Comparison of ENCODE assay signal across 8 cellular contexts in the genomic region with DNA sequence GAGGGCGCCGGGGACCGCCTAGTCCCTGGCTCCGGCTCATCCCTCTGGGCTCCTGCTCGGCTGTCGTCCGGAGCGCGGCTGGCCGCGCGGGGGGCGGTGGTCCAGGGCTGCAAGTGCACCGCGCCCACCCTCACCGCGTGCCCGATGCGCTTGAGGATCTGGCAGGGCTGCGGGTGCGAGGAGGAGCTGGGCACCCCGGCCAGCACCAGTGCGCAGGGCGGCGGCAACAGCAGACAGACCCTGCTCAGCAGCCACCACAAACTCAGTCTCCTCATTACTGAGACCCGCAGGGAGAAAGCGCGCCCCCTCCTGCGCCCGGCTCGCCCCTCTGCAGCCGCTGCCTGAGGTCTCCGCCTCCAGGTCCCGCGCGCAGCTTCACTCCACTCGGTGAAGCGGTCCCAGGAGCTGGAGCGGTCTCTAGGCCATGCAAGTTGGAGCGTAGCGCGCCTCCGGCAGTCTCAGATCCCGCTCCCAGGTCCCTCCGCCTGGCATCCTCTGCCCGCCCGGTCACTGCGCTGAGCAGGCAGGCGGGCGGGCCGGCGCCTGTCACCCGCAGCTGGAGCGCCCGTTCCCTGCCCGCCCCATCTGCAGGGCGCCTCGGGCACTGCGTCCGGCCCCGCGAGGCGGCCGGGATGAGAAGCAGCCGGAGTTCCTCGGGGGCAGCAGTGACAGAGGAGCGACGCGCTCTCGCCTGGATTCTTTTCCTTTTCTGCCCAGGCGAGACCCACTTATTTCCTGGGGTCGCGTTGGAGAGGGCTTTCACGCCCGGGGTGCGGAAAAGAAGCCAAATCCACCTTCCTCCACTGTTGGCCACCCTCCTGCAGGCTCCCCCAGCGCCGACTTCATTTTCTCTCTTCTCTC. TPM values are rescaled to one million over a fixed set of nuclear protein-coding genes. Genes with fewer than 3 reads are reported as not detected.
DNase-seq lines count a peak whose midpoint lies in the region; ATAC-seq and TF ChIP-seq lines count a peak whose summit lies in the region.

No MANE protein-coding gene starts in this region.

- H3K27ac ChIP-seq in stomach, result no peak overlapping the region

- CTCF ChIA-PET in T-cell (lab: Charles Lee), result no interaction called here

- peak in 1 of 7 experiments; percentile 5 for TF ChIP-seq CTCF in stomach (IDR thresholded peaks at IDR 0.05)

- H3K4me3 ChIP-seq in stomach, result peak overlapping the region; percentile 37 to 53 (median 46)

- no peaks in the 10 kb centered on the region for H3K9me3 ChIP-seq in stomach

- H3K4me1 ChIP-seq in stomach, result peaks cover 14 to 23% (median 19%) of the 10 kb centered on the region in 4 donors

- ATAC-seq in T-cell (replicated peaks in 1 of 4) (no peak), HG03342 (IDR thresholded peaks at IDR 0.05; ENCODE audit: unreplicated experiment) (no peak)

- H3K9me3 Mint-ChIP-seq in T-cell, result no peaks in the 10 kb centered on the region

- no peak overlapping the region for H3K27ac Mint-ChIP-seq in T-cell

- intact Hi-C loops in stomach (cut with DNase I; ENCODE audit: low total_unique reads), result no loop called here

- POLR2A ChIA-PET in T-cell (lab: Charles Lee), result no interaction called here

- peaks cover 3 to 5% (median 3%) of the 10 kb centered on the region in 3 donors for H3K4me1 Mint-ChIP-seq in T-cell

- H3K36me3 ChIP-seq in stomach, result no peaks in the 10 kb centered on the region

- H3K4me3 Mint-ChIP-seq in T-cell, result peak overlapping the region in 2 of 3 donors; percentile 42 to 74

- H3K27me3 ChIP-seq in stomach, result peaks cover 7 to 59% (median 37%) of the 10 kb centered on the region in 3 donors

- DNase-seq in NCI-H2107 (lab: John Stamatoyannopoulos, UW) (peak; percentile 44), NCI-H2107 treated with DMSO at 0.1 percent for 48 hours (lab: John Stamatoyannopoulos, UW; ENCODE audit: unreplicated experiment) (no peak), T-cell (no peak), iris pigment epithelial cell (ENCODE audit: low read depth) (peak; percentile 4), stomach (no peak), SIG-M5 treated with dmso at 0.1 percent for 504 hours (lab: John Stamatoyannopoulos, UW; ENCODE audit: unreplicated experiment) (no peak), RKO (ENCODE audit: low spot score) (no peak)

- H3K36me3 Mint-ChIP-seq in T-cell, result no peaks in the 10 kb centered on the region

- no peak for TF ChIP-seq POLR2A in stomach (IDR thresholded peaks at IDR 0.05)

- no peak for TF ChIP-seq EP300 in stomach (IDR thresholded peaks at IDR 0.05)

- 2 to 4% (median 3%) methylated on average over 12 to 78 of the region's 78 CpGs for WGBS in stomach, 5 donors

- peaks cover 41 to 64% of the 10 kb centered on the region in 2 donors for H3K27me3 Mint-ChIP-seq in T-cell

RNA-seq across cellular contexts. Expression of a gene that starts 0.5 kb away (rescaled TPM):
- total RNA-seq in T-cell (under 1 TPM in 1 of 5 donors, not detected in 4; 0.08 TPM), stomach (under 1 TPM in 1 of 5 donors, not detected in 4; 0.18 TPM)
- not detected for polyA plus RNA-seq in stomach

Comparison
In these comparisons a context has a peak if more than half of its experiments do, and no peak if none do; other contexts are left out.
1. DNase-seq: peak in NCI-H2107 (single experiment) and iris pigment epithelial cell (single experiment); none in NCI-H2107 treated with DMSO at 0.1 percent for 48 hours (single experiment), T-cell (0 of 34), stomach (single experiment), SIG-M5 treated with dmso at 0.1 percent for 504 hours (single experiment) and RKO (single experiment).